ENCODE assay signal across 11 cellular contexts in genomic region chr12:116922194-116922897, GRCh38. TPM values are rescaled to one million over a fixed set of nuclear protein-coding genes. Genes with fewer than 3 reads are reported as not detected.
DNase-seq lines count a peak whose midpoint lies in the region; ATAC-seq and TF ChIP-seq lines count a peak whose summit lies in the region.
"Had no signal": no experiment of that assay in that cellular context is flagged by ENCODE, and none has a peak within 500 bp of the region (broad histone marks: within the 10 kb centered on the region; RNA-seq: fewer than 3 reads in every experiment).

No MANE protein-coding gene starts in this region.

- WGBS in lower leg skin, 2 donors = 80 to 91% methylated on average over 2 of the region's 2 CpGs

- no peak for TF ChIP-seq POLR2A in lower leg skin (IDR thresholded peaks at IDR 0.05)
- TF ChIP-seq POLR2A in erythroblast (IDR thresholded peaks at IDR 0.05; ENCODE audit: low read length) = no peak

- no peak overlapping the region for H3K27ac ChIP-seq in foreskin keratinocyte
- H3K27ac ChIP-seq: neutrophil had no signal

- DNase-seq in cardiac fibroblast (ENCODE audit: low read depth in 2 of 2) (peak; percentile 25 to 53), type B pancreatic cell (ENCODE audit: extremely low spot score, unreplicated experiment) (no peak), lower leg skin (ENCODE audit: low spot score in 2 of 2) (no peak), erythroblast (lab: John Stamatoyannopoulos, UW) (no peak), foreskin keratinocyte (no peak)
- DNase-seq: amniotic stem cell, KG1 had no signal

- peaks cover 12% of the 10 kb centered on the region for H3K4me1 ChIP-seq in foreskin keratinocyte

- H3K36me3 Mint-ChIP-seq in type B pancreatic cell = peaks cover 18% of the 10 kb centered on the region

- ATAC-seq in GM18517 (IDR thresholded peaks at IDR 0.05; ENCODE audit: unreplicated experiment) (peak; percentile 70), GM21423 (IDR thresholded peaks at IDR 0.05; ENCODE audit: unreplicated experiment) (peak; percentile 40), HG03354 (IDR thresholded peaks at IDR 0.05; ENCODE audit: poor library complexity, severe bottlenecking, unreplicated experiment) (peak; percentile 58), foreskin keratinocyte (no peak)

- no peak for TF ChIP-seq CTCF in cardiac fibroblast (IDR thresholded peaks at IDR 0.05; ENCODE audit: low read depth, low read length)
- no peak for TF ChIP-seq CTCF in type B pancreatic cell (conservative IDR thresholded peaks at IDR 0.05)
- TF ChIP-seq CTCF in lower leg skin (IDR thresholded peaks at IDR 0.05) = no peak
- TF ChIP-seq CTCF in foreskin keratinocyte (conservative IDR thresholded peaks at IDR 0.05) = no peak

- H3K27me3 Mint-ChIP-seq in type B pancreatic cell = no peaks in the 10 kb centered on the region

- H3K4me3 ChIP-seq in cardiac fibroblast (replicated peaks in 1 of 2; ENCODE audit: low read depth in 2 of 2, low read length in 2 of 2) (no peak overlapping the region), lower leg skin (ENCODE audit: low read depth, poor library complexity, severe bottlenecking) (no peak overlapping the region)

- H3K9me3 Mint-ChIP-seq in type B pancreatic cell = no peaks in the 10 kb centered on the region

- no peaks in the 10 kb centered on the region for H3K27me3 ChIP-seq in foreskin keratinocyte
- H3K27me3 ChIP-seq: neutrophil had no signal

- no peak overlapping the region for H3K4me3 Mint-ChIP-seq in type B pancreatic cell

- H3K27ac Mint-ChIP-seq in type B pancreatic cell = no peak overlapping the region

- peaks cover 60% of the 10 kb centered on the region for H3K4me1 Mint-ChIP-seq in type B pancreatic cell (ENCODE audit: unreplicated experiment)

- intact Hi-C loops in lower leg skin (cut with DNase I; ENCODE audit: low total_unique reads) = no loop called here

RNA-seq across cellular contexts. Expression of gene FBXW8, which starts 11.6 kb away (rescaled TPM):
- total RNA-seq in type B pancreatic cell (ENCODE audit: low replicate concordance) = 27.7 and 28.2 TPM in 2 replicates
- total RNA-seq in lower leg skin = 10 to 100 TPM in 3 of 4 donors, 1 to 10 TPM in 1; 8.1 to 17.0 (median 15.8) TPM
- total RNA-seq in foreskin keratinocyte = 6.6 and 8.5 TPM in 2 replicates
- polyA plus RNA-seq in foreskin keratinocyte = 2.7 and 4.2 TPM in 2 replicates

RNA-seq across cellular contexts. Expression of gene HRK, which starts 41.1 kb away (rescaled TPM):
- total RNA-seq in type B pancreatic cell (ENCODE audit: low replicate concordance) = 1.9 and 6.6 TPM in 2 replicates
- under 1 TPM; 0.03 to 0.38 (median 0.08) TPM for total RNA-seq in lower leg skin
- total RNA-seq in foreskin keratinocyte = not detected in 2 replicates
- not detected in 2 replicates for polyA plus RNA-seq in foreskin keratinocyte

Comparison
In these comparisons a context has a peak if more than half of its experiments do, and no peak if none do; other contexts are left out.
1. DNase-seq: peak in cardiac fibroblast (2 of 2); none in type B pancreatic cell (single experiment), lower leg skin (0 of 2), erythroblast (0 of 2) and foreskin keratinocyte (0 of 2).